1 cellular context compared by ENCODE assay signal in the genomic region with DNA sequence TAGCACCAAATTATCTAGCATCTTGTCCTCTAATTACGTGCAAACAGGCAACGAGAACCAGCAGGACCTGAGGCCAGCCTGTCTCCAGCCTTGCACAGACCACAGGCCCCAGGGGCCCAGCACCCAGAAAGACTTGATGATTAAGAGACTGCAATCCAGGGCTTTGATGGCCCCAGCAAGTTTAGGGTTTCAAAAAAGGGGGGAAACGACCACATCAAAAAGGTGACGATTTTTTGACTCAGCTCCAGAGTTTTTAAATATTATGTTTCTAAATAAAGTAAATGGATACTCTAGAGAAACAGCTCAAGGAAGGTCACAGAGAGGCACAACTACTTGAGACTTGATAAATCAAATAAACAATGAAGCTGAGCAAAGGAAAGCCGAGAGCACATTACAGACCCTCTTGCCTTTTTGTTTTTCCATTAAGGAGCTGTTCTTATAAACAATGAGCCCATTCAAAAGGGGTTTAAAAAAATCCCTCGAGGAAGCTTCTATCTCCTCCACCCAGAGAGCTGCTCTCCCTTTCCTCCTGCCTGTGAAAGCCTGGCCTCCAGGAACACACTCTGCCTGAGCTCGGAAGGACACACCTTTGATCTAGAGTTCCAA.
TF ChIP-seq lines count a peak whose summit lies in the region.

No MANE protein-coding gene starts in this region.

TF ChIP-seq in H1, 55 proteins besides CTCF, POLR2A, EP300 and RAD21:
- TF ChIP-seq CEBPB (IDR thresholded peaks at IDR 0.05; ENCODE audit: low read depth, low read length) (no peak), CTBP2 (IDR thresholded peaks at IDR 0.05; ENCODE audit: borderline replicate concordance, insufficient read depth, insufficient read length, low read length) (no peak), CREB1 (IDR thresholded peaks at IDR 0.05) (no peak), RXRA (IDR thresholded peaks at IDR 0.05; ENCODE audit: insufficient read depth, low read depth, low read length) (no peak), KDM1A (IDR thresholded peaks at IDR 0.05; ENCODE audit: borderline replicate concordance, low read length) (no peak), SP4 (IDR thresholded peaks at IDR 0.05; ENCODE audit: low read length) (no peak), RFX5 (IDR thresholded peaks at IDR 0.05; ENCODE audit: borderline replicate concordance, low read depth, low read length) (no peak)
- TF ChIP-seq, protein P1, sequence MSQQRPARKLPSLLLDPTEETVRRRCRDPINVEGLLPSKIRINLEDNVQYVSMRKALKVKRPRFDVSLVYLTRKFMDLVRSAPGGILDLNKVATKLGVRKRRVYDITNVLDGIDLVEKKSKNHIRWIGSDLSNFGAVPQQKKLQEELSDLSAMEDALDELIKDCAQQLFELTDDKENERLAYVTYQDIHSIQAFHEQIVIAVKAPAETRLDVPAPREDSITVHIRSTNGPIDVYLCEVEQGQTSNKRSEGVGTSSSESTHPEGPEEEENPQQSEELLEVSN (IDR thresholded peaks at IDR 0.05), result no peak
